In genomic region chr5:19625562-19625961, GRCh38 we compare ENCODE assay signal across 32 cellular contexts.
"Had no signal": no experiment of that assay in that cellular context is flagged by ENCODE, and none has a peak within 500 bp of the region (broad histone marks: within the 10 kb centered on the region; RNA-seq: fewer than 3 reads in every experiment).

No MANE protein-coding gene starts in this region.

- ATAC-seq: activated CD4-positive, alpha-beta T cell treated with anti-CD3 and anti-CD28 coated beads for 36 hours; activated CD8-positive, alpha-beta memory T cell treated with anti-CD3 and anti-CD28 coated beads, Interleukin-2, amount 10 ng/mL, durations not matched to agents 7 days and 5 days; activated CD8-positive, alpha-beta T cell treated with anti-CD3 and anti-CD28 coated beads, Interleukin-2, amount 10 ng/mL, durations not matched to agents 7 days and 5 days; activated naive CD8-positive, alpha-beta T cell treated with anti-CD3 and anti-CD28 coated beads, Interleukin-2, amount 50 U/mL, for 24 hours; body of pancreas; effector memory CD8-positive, alpha-beta T cell; foreskin keratinocyte; gastrocnemius medialis had no signal

- DNase-seq: activated CD4-positive, alpha-beta memory T cell treated with anti-CD3 and anti-CD28 coated beads for 36 hours; activated CD4-positive, alpha-beta T cell treated with anti-CD3 and anti-CD28 coated beads for 36 hours; activated CD4-positive, alpha-beta T cell treated with anti-CD3 and anti-CD28 coated beads, Interleukin-2, amount 10 ng/mL, durations not matched to agents 24 days and 14 days; activated CD4-positive, CD25-positive, alpha-beta regulatory T cell; activated CD4-positive, CD25-positive, alpha-beta regulatory T cell treated with anti-CD3 and anti-CD28 coated beads, Interleukin-2, amount 50 U/mL, for 72 hours; activated CD8-positive, alpha-beta memory T cell treated with anti-CD3 and anti-CD28 coated beads, Interleukin-2, amount 10 ng/mL, durations not matched to agents 7 days and 5 days; activated CD8-positive, alpha-beta memory T cell treated with anti-CD3 and anti-CD28 coated beads, Interleukin-2, amount 50 U/mL, for 4 hours; activated CD8-positive, alpha-beta T cell treated with anti-CD3 and anti-CD28 coated beads, Interleukin-2, amount 10 ng/mL, durations not matched to agents 7 days and 5 days; activated effector memory CD4-positive, alpha-beta T cell treated with anti-CD3 and anti-CD28 coated beads, Interleukin-2, amount 50 U/mL, for 16 hours; activated naive CD4-positive, alpha-beta T cell treated with anti-CD3 and anti-CD28 coated beads for 36 hours; activated naive CD8-positive, alpha-beta T cell treated with anti-CD3 and anti-CD28 coated beads for 36 hours; activated naive CD8-positive, alpha-beta T cell treated with anti-CD3 and anti-CD28 coated beads, Interleukin-2, amount 50 U/mL, for 24 hours; activated T-cell treated with anti-CD3 and anti-CD28 coated beads, Interleukin-2, amount 50 U/mL, for 1 hour; activated T-cell treated with anti-CD3 and anti-CD28 coated beads, Interleukin-2, amount 50 U/mL, for 48 hours; adrenal gland; amygdala; aorta; body of pancreas; caudate nucleus; cortex of kidney; dermis blood vessel endothelial cell; effector CD4-positive, alpha-beta T cell; effector memory CD8-positive, alpha-beta T cell; erythroblast; gastrocnemius medialis; glutamatergic neuron; T-helper 2 cell had no signal

- H3K27ac Mint-ChIP-seq: activated CD4-positive, alpha-beta memory T cell treated with anti-CD3 and anti-CD28 coated beads for 36 hours; activated CD4-positive, alpha-beta T cell treated with anti-CD3 and anti-CD28 coated beads for 36 hours; activated CD4-positive, alpha-beta T cell treated with anti-CD3 and anti-CD28 coated beads, Interleukin-2, amount 10 ng/mL, durations not matched to agents 24 days and 14 days; activated CD8-positive, alpha-beta memory T cell treated with anti-CD3 and anti-CD28 coated beads, Interleukin-2, amount 10 ng/mL, durations not matched to agents 7 days and 5 days; activated CD8-positive, alpha-beta T cell treated with anti-CD3 and anti-CD28 coated beads, Interleukin-2, amount 10 ng/mL, durations not matched to agents 7 days and 5 days; activated naive CD4-positive, alpha-beta T cell treated with anti-CD3 and anti-CD28 coated beads for 36 hours; activated naive CD4-positive, alpha-beta T cell treated with anti-CD3 and anti-CD28 coated beads, Interleukin-2, amount 50 U/mL, for 24 hours; activated naive CD8-positive, alpha-beta T cell treated with anti-CD3 and anti-CD28 coated beads for 36 hours; activated naive CD8-positive, alpha-beta T cell treated with anti-CD3 and anti-CD28 coated beads, Interleukin-2, amount 50 U/mL, for 24 hours; activated T-helper 1 cell treated with anti-CD3 and anti-CD28 coated beads, Interleukin-12 subunit alpha, Interleukin-12 subunit beta, Interleukin-2, Interleukin-4 antibody, amounts not matched to agents 30 ng/mL and 10 ng/mL and 1 ng/mL, durations not matched to agents 14 hours and 24 hours and 36 hours; activated T-helper 2 cell treated with anti-CD3 and anti-CD28 coated beads, Interferon-gamma antibody, Interleukin-2, Interleukin-4, amounts not matched to agents 10 μg/mL and 5 μg/mL and 100 μg/mL, durations not matched to agents 14 hours and 24 hours and 36 hours; effector memory CD8-positive, alpha-beta T cell had no signal

- H3K4me3 ChIP-seq: adrenal gland, body of pancreas, esophagus muscularis mucosa, gastrocnemius medialis had no signal

- H3K4me3 Mint-ChIP-seq: activated CD4-positive, alpha-beta memory T cell treated with anti-CD3 and anti-CD28 coated beads for 36 hours; activated CD4-positive, alpha-beta T cell treated with anti-CD3 and anti-CD28 coated beads for 36 hours; activated CD4-positive, alpha-beta T cell treated with anti-CD3 and anti-CD28 coated beads, Interleukin-2, amount 10 ng/mL, durations not matched to agents 24 days and 14 days; activated CD8-positive, alpha-beta memory T cell treated with anti-CD3 and anti-CD28 coated beads, Interleukin-2, amount 10 ng/mL, durations not matched to agents 7 days and 5 days; activated CD8-positive, alpha-beta T cell treated with anti-CD3 and anti-CD28 coated beads, Interleukin-2, amount 10 ng/mL, durations not matched to agents 7 days and 5 days; activated naive CD4-positive, alpha-beta T cell treated with anti-CD3 and anti-CD28 coated beads for 36 hours; activated naive CD4-positive, alpha-beta T cell treated with anti-CD3 and anti-CD28 coated beads, Interleukin-2, amount 50 U/mL, for 24 hours; activated naive CD8-positive, alpha-beta T cell treated with anti-CD3 and anti-CD28 coated beads for 36 hours; activated naive CD8-positive, alpha-beta T cell treated with anti-CD3 and anti-CD28 coated beads, Interleukin-2, amount 50 U/mL, for 24 hours; activated T-helper 1 cell treated with anti-CD3 and anti-CD28 coated beads, Interleukin-12 subunit alpha, Interleukin-12 subunit beta, Interleukin-2, Interleukin-4 antibody, amounts not matched to agents 30 ng/mL and 10 ng/mL and 1 ng/mL, durations not matched to agents 14 hours and 24 hours and 36 hours; effector memory CD8-positive, alpha-beta T cell had no signal

- H3K36me3 ChIP-seq: adrenal gland, esophagus muscularis mucosa, gastrocnemius medialis had no signal

- H3K4me1 Mint-ChIP-seq: activated CD4-positive, alpha-beta T cell treated with anti-CD3 and anti-CD28 coated beads for 36 hours; activated CD4-positive, alpha-beta T cell treated with anti-CD3 and anti-CD28 coated beads, Interleukin-2, amount 10 ng/mL, durations not matched to agents 24 days and 14 days; activated CD8-positive, alpha-beta memory T cell treated with anti-CD3 and anti-CD28 coated beads, Interleukin-2, amount 10 ng/mL, durations not matched to agents 7 days and 5 days; activated naive CD4-positive, alpha-beta T cell treated with anti-CD3 and anti-CD28 coated beads, Interleukin-2, amount 50 U/mL, for 24 hours; activated naive CD8-positive, alpha-beta T cell treated with anti-CD3 and anti-CD28 coated beads for 36 hours; activated naive CD8-positive, alpha-beta T cell treated with anti-CD3 and anti-CD28 coated beads, Interleukin-2, amount 50 U/mL, for 24 hours had no signal

- H3K27me3 Mint-ChIP-seq: activated CD4-positive, alpha-beta memory T cell treated with anti-CD3 and anti-CD28 coated beads for 36 hours; activated CD4-positive, alpha-beta T cell treated with anti-CD3 and anti-CD28 coated beads for 36 hours; activated CD4-positive, alpha-beta T cell treated with anti-CD3 and anti-CD28 coated beads, Interleukin-2, amount 10 ng/mL, durations not matched to agents 24 days and 14 days; activated CD8-positive, alpha-beta memory T cell treated with anti-CD3 and anti-CD28 coated beads, Interleukin-2, amount 10 ng/mL, durations not matched to agents 7 days and 5 days; activated naive CD4-positive, alpha-beta T cell treated with anti-CD3 and anti-CD28 coated beads, Interleukin-2, amount 50 U/mL, for 24 hours; activated naive CD8-positive, alpha-beta T cell treated with anti-CD3 and anti-CD28 coated beads for 36 hours; activated naive CD8-positive, alpha-beta T cell treated with anti-CD3 and anti-CD28 coated beads, Interleukin-2, amount 50 U/mL, for 24 hours; effector memory CD8-positive, alpha-beta T cell had no signal

- H3K27me3 ChIP-seq: adrenal gland, body of pancreas, esophagus muscularis mucosa, foreskin keratinocyte, gastrocnemius medialis had no signal

- H3K4me1 ChIP-seq: adrenal gland, body of pancreas, esophagus muscularis mucosa, foreskin keratinocyte, gastrocnemius medialis had no signal

- H3K27ac ChIP-seq: adrenal gland, body of pancreas, esophagus muscularis mucosa, foreskin keratinocyte, gastrocnemius medialis had no signal

- H3K36me3 Mint-ChIP-seq: activated CD4-positive, alpha-beta memory T cell treated with anti-CD3 and anti-CD28 coated beads for 36 hours; activated CD8-positive, alpha-beta memory T cell treated with anti-CD3 and anti-CD28 coated beads, Interleukin-2, amount 10 ng/mL, durations not matched to agents 7 days and 5 days; activated naive CD4-positive, alpha-beta T cell treated with anti-CD3 and anti-CD28 coated beads, Interleukin-2, amount 50 U/mL, for 24 hours; activated naive CD8-positive, alpha-beta T cell treated with anti-CD3 and anti-CD28 coated beads for 36 hours had no signal

- H3K9me3 ChIP-seq: adrenal gland, body of pancreas, esophagus muscularis mucosa, gastrocnemius medialis had no signal
